ENCODE assay signal across 8 cellular contexts in the genomic region with DNA sequence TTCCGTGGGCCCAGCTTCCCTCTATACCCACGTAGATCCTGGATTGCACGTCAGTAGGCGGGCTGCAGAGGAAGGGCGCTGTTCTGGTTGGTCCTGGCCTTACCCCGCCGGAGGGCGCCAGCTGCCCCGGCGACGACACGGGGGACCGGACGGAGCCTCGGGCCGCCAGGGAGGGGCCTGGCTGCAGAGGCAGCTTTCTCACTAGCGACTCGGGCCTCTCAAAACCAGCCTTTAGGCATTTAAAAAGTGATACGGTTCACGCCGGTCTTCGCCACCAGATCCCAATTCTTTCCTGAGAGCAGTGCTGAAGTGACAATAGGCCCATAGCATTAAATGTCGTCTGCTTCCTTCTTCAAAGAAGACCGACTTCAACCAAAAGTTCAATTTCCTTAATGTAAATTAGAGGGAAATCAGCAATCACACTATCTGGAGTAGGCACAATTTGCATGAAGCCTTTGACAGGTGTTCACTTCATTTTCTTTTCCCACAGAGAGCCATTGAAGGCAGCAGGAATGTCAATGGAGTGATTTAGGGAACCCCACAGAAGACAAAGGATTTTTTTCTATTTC. TPM values are rescaled to one million over a fixed set of nuclear protein-coding genes. Genes with fewer than 3 reads are reported as not detected.
DNase-seq lines count a peak whose midpoint lies in the region; ATAC-seq and TF ChIP-seq lines count a peak whose summit lies in the region.

No MANE protein-coding gene starts in this region.

- no peak overlapping the region for H3K27ac Mint-ChIP-seq in activated CD8-positive, alpha-beta T cell treated with anti-CD3 and anti-CD28 coated beads, Interleukin-2, amount 10 ng/mL, durations not matched to agents 7 days and 5 days
- H3K27ac Mint-ChIP-seq in naive B cell = peak overlapping the region in 5 of 6 donors; percentile 57 to 94 (median 83)

- no peak overlapping the region for H2BK5ac ChIP-seq in IMR-90 (ENCODE audit: low read depth, low read length, poor library complexity, severe bottlenecking)

- dilution Hi-C loops in IMR-90 (cut with HindIII; ENCODE audit: low sequenced_read_pairs, unreplicated experiment) = no loop called here

- no peak overlapping the region for H2BK120ac ChIP-seq in IMR-90 (ENCODE audit: low read depth, low read length)

- H4K5ac ChIP-seq in IMR-90 (ENCODE audit: low read depth, low read length) = no peak overlapping the region

- TF ChIP-seq POLR2A in IMR-90 (IDR thresholded peaks at IDR 0.05; ENCODE audit: low read depth, low read length) (no peak), thyroid gland (IDR thresholded peaks at IDR 0.05) (no peak)

- CTCF ChIA-PET in IMR-90 (lab: Yijun Ruan, JAX) = interaction anchor here (0.6 kb wide), 1 partner anchor 24 kb away, joined by 5 read pairs; no protein-coding TSS in a partner anchor
- CTCF ChIA-PET in activated CD8-positive, alpha-beta T cell treated with anti-CD3 and anti-CD28 coated beads, Interleukin-2, amount 10 ng/mL, durations not matched to agents 7 days and 5 days (lab: Charles Lee) = interaction anchor here (0.6 to 1.8 kb wide), 2 partner anchors 93 to 121 kb away, joined by 3 to 6 read pairs; no protein-coding TSS in a partner anchor

- no peak for TF ChIP-seq CTCF in IMR-90 (conservative IDR thresholded peaks at IDR 0.05; ENCODE audit: low read depth, low read length)
- TF ChIP-seq CTCF in thyroid gland (IDR thresholded peaks at IDR 0.05) = peak in 1 of 6 experiments; percentile 15

- H2BK15ac ChIP-seq in IMR-90 (ENCODE audit: low read depth, low read length) = no peak overlapping the region

- no peak overlapping the region for H2AK9ac ChIP-seq in IMR-90 (replicated peaks; ENCODE audit: low read depth, low read length, poor library complexity)

- no peak overlapping the region for H3K4me3 Mint-ChIP-seq in activated CD8-positive, alpha-beta T cell treated with anti-CD3 and anti-CD28 coated beads, Interleukin-2, amount 10 ng/mL, durations not matched to agents 7 days and 5 days
- H3K4me3 Mint-ChIP-seq in naive B cell = peak overlapping the region; percentile 59 to 78 (median 69)

- no peak overlapping the region for H3K18ac ChIP-seq in IMR-90 (ENCODE audit: low read depth, low read length)

- TF ChIP-seq RAD21 in IMR-90 (IDR thresholded peaks at IDR 0.05; ENCODE audit: low read length) = no peak

- H3K4ac ChIP-seq in IMR-90 (ENCODE audit: low read depth, low read length) = no peak overlapping the region

- peak overlapping the region; percentile 86 for H2AFZ ChIP-seq in IMR-90 (replicated peaks; ENCODE audit: low read length, poor library complexity)

- no peak overlapping the region for H3K4me3 ChIP-seq in IMR-90 (ENCODE audit: insufficient read depth, low read depth, low read length)
- no peak overlapping the region for H3K4me3 ChIP-seq in thyroid gland (replicated peaks in 1 of 3)

- no peaks in the 10 kb centered on the region for H3K9me3 ChIP-seq in IMR-90 (ENCODE audit: control insufficient read depth, insufficient read depth, low read length)
- no peaks in the 10 kb centered on the region for H3K9me3 ChIP-seq in thyroid gland

- H3K27me3 ChIP-seq in IMR-90 (ENCODE audit: control insufficient read depth, insufficient read depth, low read length) = no peaks in the 10 kb centered on the region
- H3K27me3 ChIP-seq in thyroid gland = no peaks in the 10 kb centered on the region

- POLR2A ChIA-PET in IMR-90 (lab: Charles Lee; ENCODE audit: unreplicated experiment) = no interaction called here
- POLR2A ChIA-PET in activated CD8-positive, alpha-beta T cell treated with anti-CD3 and anti-CD28 coated beads, Interleukin-2, amount 10 ng/mL, durations not matched to agents 7 days and 5 days (lab: Charles Lee) = interaction anchor here (0.7 to 2.1 kb wide), 4 partner anchors 17 to 781 kb away, joined by 3 to 9 read pairs (median 3); a partner anchor contains a TSS

- H2AK5ac ChIP-seq in IMR-90 (ENCODE audit: low read depth, low read length) = no peak overlapping the region

- H4K91ac ChIP-seq in IMR-90 (ENCODE audit: insufficient read depth, low read depth, low read length) = no peak overlapping the region

- intact Hi-C loops in IMR-90 (cut with micrococcal nuclease) = no loop called here
- intact Hi-C loops in thyroid gland (cut with DNase I) = no loop called here

- no peak overlapping the region for H3K9ac ChIP-seq in IMR-90 (ENCODE audit: low read depth, low read length)

- no peaks in the 10 kb centered on the region for H4K20me1 ChIP-seq in IMR-90 (ENCODE audit: insufficient read depth, low read length)

- no peak overlapping the region for H3K27ac ChIP-seq in IMR-90 (ENCODE audit: insufficient read depth, low read length)
- H3K27ac ChIP-seq in thyroid gland = no peak overlapping the region

- no peaks in the 10 kb centered on the region for H3K79me1 ChIP-seq in IMR-90 (ENCODE audit: low read depth in 1 of 2, low read length in 2 of 2)

- no peaks in the 10 kb centered on the region for H3K4me1 ChIP-seq in IMR-90 (ENCODE audit: control insufficient read depth, insufficient read depth, low read length)
- peaks cover 0 to 6% of the 10 kb centered on the region in 2 donors for H3K4me1 ChIP-seq in thyroid gland

- peaks cover 3% of the 10 kb centered on the region; the same call in 1 of the 2 replicates for H3K9me1 ChIP-seq in IMR-90 (ENCODE audit: insufficient read depth, low read length)

- in situ Hi-C loops in IMR-90 (cut with MboI; ENCODE audit: low sequenced_read_pairs) = no loop called here

- H3K56ac ChIP-seq in IMR-90 (ENCODE audit: extremely low read depth, insufficient read depth, low read length) = no peak overlapping the region

- 0 out of 2 replicates have a peak overlapping the region, but pooled peaks have one; percentile 27 for H3K23ac ChIP-seq in IMR-90 (ENCODE audit: low read depth, low read length)

- no peak overlapping the region for H2BK20ac ChIP-seq in IMR-90 (ENCODE audit: low read depth, low read length)

- WGBS in IMR-90 (ENCODE audit: extremely low coverage in 2 of 2, insufficient read length in 1 of 2), 2 experiments = 26% methylated on average over 19 of the region's 24 CpGs; no CpG with 5 or more reads in 1 of the 2 experiments
- 16 to 37% methylated on average over 22 to 24 of the region's 24 CpGs for WGBS in thyroid gland, 2 donors

- peak overlapping the region in 1 of 2 experiments; percentile 53; a peak in 1 of 4 replicates for H4K8ac ChIP-seq in IMR-90 (ENCODE audit: low read depth in 2 of 2, low read length in 2 of 2)

- H3K36me3 ChIP-seq in IMR-90 (ENCODE audit: control insufficient read depth, insufficient read depth, low read length) (no peaks in the 10 kb centered on the region), thyroid gland (no peaks in the 10 kb centered on the region)

- no peaks in the 10 kb centered on the region for H3K9me3 Mint-ChIP-seq in activated CD8-positive, alpha-beta T cell treated with anti-CD3 and anti-CD28 coated beads, Interleukin-2, amount 10 ng/mL, durations not matched to agents 7 days and 5 days (ENCODE audit: insufficient read depth)
- H3K9me3 Mint-ChIP-seq in naive B cell = no peaks in the 10 kb centered on the region

- no peak overlapping the region; the same call in 1 of the 2 replicates for H3K14ac ChIP-seq in IMR-90 (replicated peaks; ENCODE audit: low read depth, low read length)

- peaks cover 11% of the 10 kb centered on the region for H3K4me1 Mint-ChIP-seq in activated CD8-positive, alpha-beta T cell treated with anti-CD3 and anti-CD28 coated beads, Interleukin-2, amount 10 ng/mL, durations not matched to agents 7 days and 5 days (ENCODE audit: low read depth)
- peaks cover 6 to 18% (median 12%) of the 10 kb centered on the region in 3 donors for H3K4me1 Mint-ChIP-seq in naive B cell

- ATAC-seq in GM21390 (IDR thresholded peaks at IDR 0.05; ENCODE audit: unreplicated experiment) = peak; percentile 95
- peak; percentile 78 for ATAC-seq in IMR-90 (ENCODE audit: low read depth)
- peak; percentile 94 for ATAC-seq in activated CD8-positive, alpha-beta T cell treated with anti-CD3 and anti-CD28 coated beads, Interleukin-2, amount 10 ng/mL, durations not matched to agents 7 days and 5 days
- peak; percentile 76 for ATAC-seq in esophagus mucosa
- ATAC-seq in naive B cell (ENCODE audit: low read depth in 2 of 2) = peak; percentile 99

- no peaks in the 10 kb centered on the region for H3K36me3 Mint-ChIP-seq in activated CD8-positive, alpha-beta T cell treated with anti-CD3 and anti-CD28 coated beads, Interleukin-2, amount 10 ng/mL, durations not matched to agents 7 days and 5 days (ENCODE audit: low read depth)
- no peaks in the 10 kb centered on the region for H3K36me3 Mint-ChIP-seq in naive B cell

- no TSS peak for BruUV-seq in IMR-90 (replicated peaks; lab: Mats Ljungman, UMichigan)

- DNase-seq in DMS153 (lab: John Stamatoyannopoulos, UW) = peak; percentile 9
- peak; percentile 5 for DNase-seq in IMR-90
- DNase-seq in activated CD8-positive, alpha-beta T cell treated with anti-CD3 and anti-CD28 coated beads, Interleukin-2, amount 10 ng/mL, durations not matched to agents 7 days and 5 days = peak; percentile 60
- DNase-seq in naive B cell = peak; percentile 76
- DNase-seq in thyroid gland = peak; percentile 39 to 40
- DNase-seq in NCI-H1694 treated with DMSO at 0.1 percent for 48 hours (lab: John Stamatoyannopoulos, UW) = no peak

- H3K4me2 ChIP-seq in IMR-90 (ENCODE audit: low read depth, low read length) = peak overlapping the region; percentile 35

- H3K27me3 Mint-ChIP-seq in activated CD8-positive, alpha-beta T cell treated with anti-CD3 and anti-CD28 coated beads, Interleukin-2, amount 10 ng/mL, durations not matched to agents 7 days and 5 days (ENCODE audit: low read depth) = no peaks in the 10 kb centered on the region
- H3K27me3 Mint-ChIP-seq in naive B cell = no peaks in the 10 kb centered on the region

TF ChIP-seq in IMR-90, 13 proteins besides CTCF, POLR2A, EP300 and RAD21 (continues in another document):
- TF ChIP-seq CHD1 (IDR thresholded peaks at IDR 0.05; ENCODE audit: low read depth, low read length) (no peak), BHLHE40 (IDR thresholded peaks at IDR 0.05; ENCODE audit: low read depth, low read length) (no peak), MAZ (IDR thresholded peaks at IDR 0.05; ENCODE audit: borderline replicate concordance, low read depth, low read length) (no peak), SMC3 (IDR thresholded peaks at IDR 0.05; ENCODE audit: low read depth, low read length) (no peak), NFE2L2 (IDR thresholded peaks at IDR 0.05; ENCODE audit: low read depth, low read length) (no peak), FOS (IDR thresholded peaks at IDR 0.05; ENCODE audit: low read depth, low read length) (no peak), MXI1 (IDR thresholded peaks at IDR 0.05; ENCODE audit: borderline replicate concordance, low read depth, low read length) (no peak), CEBPB (IDR thresholded peaks at IDR 0.05; ENCODE audit: low read depth, low read length) (no peak)

RNA-seq across cellular contexts. Expression of a gene that starts 17.6 kb away (rescaled TPM):
- total RNA-seq in IMR-90 (2012; rRNA removed) (35.7 and 56.7 TPM in 2 replicates), esophagus mucosa (119 TPM), thyroid gland (100 to 1,000 TPM in 2 of 4 donors, 10 to 100 TPM in 2; 72.4 to 125 (median 99.5) TPM)
- polyA plus RNA-seq in IMR-90 (2012; rRNA removed) (26.9 and 34.4 TPM in 2 replicates), naive B cell (ENCODE audit: low read depth in 6 of 6) (100 to 1,000 TPM; 374 to 562 (median 427) TPM)
- 17.1 and 36.9 TPM in 2 replicates for polyA plus RNA-seq in IMR-90 (2012; cell fraction: cytosol; rRNA removed)
- 16.3 and 16.8 TPM in 2 replicates for polyA plus RNA-seq in IMR-90 (2012; cell fraction: nucleus; rRNA removed; ENCODE audit: low replicate concordance)
- 100 to 1,000 TPM; 227 to 232 TPM for total RNA-seq in activated CD8-positive, alpha-beta T cell treated with anti-CD3 and anti-CD28 coated beads, Interleukin-2, amount 10 ng/mL, durations not matched to agents 7 days and 5 days
